In the genomic region with DNA sequence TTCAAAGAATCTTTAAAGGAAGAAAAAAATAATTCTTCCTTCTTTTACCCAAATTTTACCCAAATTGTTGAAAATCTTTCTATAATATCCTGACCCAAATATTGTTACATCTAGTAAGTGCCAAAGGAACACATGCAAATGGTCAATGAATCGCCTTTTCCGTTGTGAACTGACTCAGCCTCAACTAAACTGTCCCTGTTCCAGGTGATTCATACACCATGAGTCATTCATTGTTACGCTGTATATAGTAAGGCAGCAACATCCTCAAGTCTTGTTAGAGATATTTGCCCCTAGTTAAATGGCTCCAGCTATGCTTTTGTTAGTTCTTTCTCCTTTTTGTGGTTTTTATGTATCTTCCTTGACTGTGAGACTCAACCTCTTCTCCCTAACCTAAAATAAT, we compare ENCODE assay signal across 8 cellular contexts. TPM values are rescaled to one million over a fixed set of nuclear protein-coding genes. Genes with fewer than 3 reads are reported as not detected.
DNase-seq lines count a peak whose midpoint lies in the region; ATAC-seq lines count a peak whose summit lies in the region.

No MANE protein-coding gene starts in this region.

- WGBS in neuronal stem cell (ENCODE audit: extremely low coverage in 2 of 2, insufficient read length in 2 of 2, insufficient replicate concordance in 1 of 2), 2 donors, result no CpG with 5 or more reads among the region's 3 CpGs

- no peaks in the 10 kb centered on the region for H3K27me3 ChIP-seq in SJCRH30
- H3K27me3 ChIP-seq in neuronal stem cell (ENCODE audit: control insufficient read depth in 3 of 3, insufficient read depth in 3 of 3, low read depth in 1 of 3, low read length in 3 of 3), result peaks cover 0 to 14% (median 0%) of the 10 kb centered on the region in 3 experiments

- intact Hi-C loops in head of caudate nucleus (cut with DNase I), result loop anchor here (5.0 kb wide), 1 partner anchor 742 kb away; no protein-coding TSS in a partner anchor

- H2BK12ac ChIP-seq in neuronal stem cell (ENCODE audit: low read length), result no peak overlapping the region

- H3K9ac ChIP-seq in neuronal stem cell (ENCODE audit: low read depth, low read length, poor library complexity), result no peak overlapping the region

- no peak overlapping the region for H4K8ac ChIP-seq in neuronal stem cell (ENCODE audit: low read depth, low read length)

- no peak overlapping the region for H2BK15ac ChIP-seq in neuronal stem cell (ENCODE audit: low read length)

- H3K4me1 ChIP-seq in SJCRH30 (peaks cover 15% of the 10 kb centered on the region), neuronal stem cell (ENCODE audit: control insufficient read depth in 2 of 2, insufficient read depth in 1 of 2, low read depth in 1 of 2, low read length in 2 of 2) (no peaks in the 10 kb centered on the region)

- no peak overlapping the region for H3K4me2 ChIP-seq in neuronal stem cell (ENCODE audit: insufficient read depth, low read length, poor library complexity, severe bottlenecking)

- H2AFZ ChIP-seq in neuronal stem cell (ENCODE audit: low read length), result no peak overlapping the region

- H3K79me1 ChIP-seq in neuronal stem cell (ENCODE audit: low read depth, low read length), result no peaks in the 10 kb centered on the region

- H3K4me3 ChIP-seq in SJCRH30 (no peak overlapping the region), neuronal stem cell (ENCODE audit: low read length in 2 of 2) (no peak overlapping the region)

- H3K23ac ChIP-seq in neuronal stem cell (ENCODE audit: low read depth, low read length, poor library complexity), result no peak overlapping the region

- no peak overlapping the region for H3K18ac ChIP-seq in neuronal stem cell (ENCODE audit: low read length)

- H3K9me3 ChIP-seq in SJCRH30 (replicated peaks), result no peaks in the 10 kb centered on the region
- no peaks in the 10 kb centered on the region for H3K9me3 ChIP-seq in neuronal stem cell (replicated peaks in 1 of 2; ENCODE audit: control insufficient read depth in 2 of 2, insufficient read depth in 1 of 2, low read depth in 1 of 2, low read length in 2 of 2)

- H3K4ac ChIP-seq in neuronal stem cell (ENCODE audit: low read length), result no peak overlapping the region

- H2BK5ac ChIP-seq in neuronal stem cell (ENCODE audit: low read length), result no peak overlapping the region

- H3K27ac ChIP-seq in SJCRH30 (no peak overlapping the region), epithelial cell of prostate (no peak overlapping the region), neuronal stem cell (replicated peaks; ENCODE audit: low read length) (no peak overlapping the region)

- H4K91ac ChIP-seq in neuronal stem cell (ENCODE audit: low read depth, low read length, poor library complexity), result no peak overlapping the region

- H3K36me3 ChIP-seq in SJCRH30 (peaks cover 7% of the 10 kb centered on the region; the same call in 1 of the 2 replicates), neuronal stem cell (replicated peaks in 1 of 2; ENCODE audit: control insufficient read depth in 2 of 2, insufficient read depth in 2 of 2, low read length in 2 of 2) (no peaks in the 10 kb centered on the region)

- no peak overlapping the region for H2BK120ac ChIP-seq in neuronal stem cell (ENCODE audit: low read depth, low read length)

- DNase-seq in DMS153 (lab: John Stamatoyannopoulos, UW) (peak; percentile 9), DMS153 treated with DMSO at 0.1 percent for 48 hours (lab: John Stamatoyannopoulos, UW; ENCODE audit: unreplicated experiment) (no peak), SJCRH30 (peak; percentile 26 to 64), epithelial cell of prostate (ENCODE audit: low read depth, low spot score) (peak; percentile 67), renal cortical epithelial cell (ENCODE audit: low read depth) (peak; percentile 97), neuronal stem cell (ENCODE audit: low spot score) (no peak), head of caudate nucleus (no peak)

- no peak overlapping the region for H3K14ac ChIP-seq in neuronal stem cell (ENCODE audit: low read length)

- H2AK5ac ChIP-seq in neuronal stem cell (ENCODE audit: low read depth, low read length), result no peak overlapping the region

- ATAC-seq in HG02970 (IDR thresholded peaks at IDR 0.05; ENCODE audit: low FRiP score, unreplicated experiment), result peak; percentile 52

RNA-seq across cellular contexts. Expression of gene PTGER4, which starts 9.7 kb away (rescaled TPM):
- total RNA-seq in SJCRH30 (2014; rRNA removed; shearing (Covaris generic)), result 7.4 and 9.6 TPM in 2 replicates
- total RNA-seq in renal cortical epithelial cell, result 1.6 and 13.5 TPM in 2 replicates
- 0.04 TPM for polyA plus RNA-seq in neuronal stem cell (2013, experiment 1 of 2)
- 0.11 TPM for polyA plus RNA-seq in neuronal stem cell (2013, experiment 2 of 2)

Comparison
In these comparisons a context has a peak if more than half of its experiments do, and no peak if none do; other contexts are left out.
1. DNase-seq: peak in DMS153 (single experiment), SJCRH30 (2 of 2), epithelial cell of prostate (single experiment) and renal cortical epithelial cell (single experiment); none in DMS153 treated with DMSO at 0.1 percent for 48 hours (single experiment), neuronal stem cell (single experiment) and head of caudate nucleus (0 of 42).